8 cellular contexts compared by ENCODE assay signal in genomic region chr10:72087969-72088878, GRCh38. TPM values are rescaled to one million over a fixed set of nuclear protein-coding genes. Genes with fewer than 3 reads are reported as not detected.
A peak's percentile ranks its signal among the peaks of the same experiment; 100 is the strongest.
DNase-seq lines count a peak whose midpoint lies in the region; ATAC-seq and TF ChIP-seq lines count a peak whose summit lies in the region.

Gene SPOCK2 (minus strand): TSS chr10:72088551. CDS start chr10:72088328, 223 bp downstream.

- H3K27ac ChIP-seq in SK-N-SH (ENCODE audit: low read depth in 2 of 2, low read length in 1 of 2) (no peak within 1 kb of the TSS), hepatocyte (no peak within 1 kb of the TSS), sigmoid colon (peak within 1 kb of the TSS in 3 of 4 donors; percentile 6 to 9 (median 9))

- no peak for ATAC-seq in HG03432 (IDR thresholded peaks at IDR 0.05; ENCODE audit: unreplicated experiment)
- no peak for ATAC-seq in HG03571 (IDR thresholded peaks at IDR 0.05; ENCODE audit: unreplicated experiment)

- no peaks in the 10 kb centered on the region for H3K9me3 Mint-ChIP-seq in activated naive CD8-positive, alpha-beta T cell (ENCODE audit: low read depth)

- H2AFZ ChIP-seq in SK-N-SH (ENCODE audit: low read depth) (peak within 1 kb of the TSS; percentile 59; the same call in 1 of the 2 replicates), hepatocyte (peak within 1 kb of the TSS; percentile 83)

- H3K4me2 ChIP-seq in SK-N-SH (peak within 1 kb of the TSS; percentile 79), hepatocyte (peak within 1 kb of the TSS; percentile 98)

- peak within 1 kb of the TSS; percentile 100 for H3K27ac Mint-ChIP-seq in activated naive CD8-positive, alpha-beta T cell

- TF ChIP-seq EP300 in SK-N-SH (IDR thresholded peaks at IDR 0.05; ENCODE audit: borderline replicate concordance in 1 of 2, low read depth in 1 of 2, low read length in 1 of 2) (no peak), sigmoid colon (IDR thresholded peaks at IDR 0.05) (no peak)

- H3K36me3 ChIP-seq in SK-N-SH (replicated peaks in 1 of 2; ENCODE audit: control insufficient read depth in 1 of 2, insufficient read depth in 2 of 2, low read length in 1 of 2) (no peaks in the 10 kb centered on the region), hepatocyte (replicated peaks; ENCODE audit: insufficient read depth, low read depth) (no peaks in the 10 kb centered on the region), sigmoid colon (peaks cover 0 to 6% (median 0%) of the 10 kb centered on the region in 4 donors)

- TF ChIP-seq RAD21 in SK-N-SH (IDR thresholded peaks at IDR 0.05; ENCODE audit: low read length), result no peak

- POLR2A ChIA-PET in SK-N-SH (lab: Yijun Ruan, JAX), result interaction anchor here (0.5 to 1.0 kb wide), 2 partner anchors 20 to 184 kb away, joined by 3 read pairs; no protein-coding TSS in a partner anchor

- peak within 1 kb of the TSS; percentile 100 for H3K4me3 Mint-ChIP-seq in activated naive CD8-positive, alpha-beta T cell

- H3K79me2 ChIP-seq in SK-N-SH (ENCODE audit: insufficient read depth) (no peaks in the 10 kb centered on the region), hepatocyte (no peaks in the 10 kb centered on the region)

- no peaks in the 10 kb centered on the region for H3K27me3 Mint-ChIP-seq in activated naive CD8-positive, alpha-beta T cell

- H3F3A ChIP-seq in SK-N-SH (replicated peaks; ENCODE audit: insufficient read depth), result no peaks in the 10 kb centered on the region

- TF ChIP-seq CTCF in SK-N-SH (IDR thresholded peaks at IDR 0.05) (no peak), hepatocyte (IDR thresholded peaks at IDR 0.05; ENCODE audit: poor library complexity) (no peak), sigmoid colon (IDR thresholded peaks at IDR 0.05) (no peak)

- intact Hi-C loops in sigmoid colon (cut with DNase I), result no loop called here

- 34% methylated on average over 49 of the region's 64 CpGs for WGBS in SK-N-SH (ENCODE audit: low lambda C conversion rate)
- WGBS in hepatocyte (ENCODE audit: low lambda C conversion rate, missing lambda C conversion rate), result 5% methylated on average over 50 of the region's 64 CpGs
- 4 to 10% methylated on average over 64 of the region's 64 CpGs for whole genome bisulfite sequencing in sigmoid colon, 2 donors

- CTCF ChIA-PET in SK-N-SH (lab: Yijun Ruan, JAX), result interaction anchor here (0.6 to 1.8 kb wide), 5 partner anchors 16 to 191 kb away, joined by 3 to 5 read pairs (median 3); no protein-coding TSS in a partner anchor

- H3K4me1 ChIP-seq in SK-N-SH (ENCODE audit: control insufficient read depth in 1 of 2, insufficient read depth in 2 of 2, low read depth in 1 of 2, low read length in 1 of 2) (peaks cover 0 to 8% of the 10 kb centered on the region in 2 experiments; a peak in 1 of 4 replicates), hepatocyte (ENCODE audit: insufficient read depth) (peaks cover 22% of the 10 kb centered on the region), sigmoid colon (peaks cover 0 to 21% (median 20%) of the 10 kb centered on the region in 4 donors)

- DNase-seq in DMS53 (lab: John Stamatoyannopoulos, UW), result peak; percentile 72
- peak; percentile 79 for DNase-seq in SK-N-SH
- no peak for DNase-seq in hepatocyte (ENCODE audit: low spot score)
- no peak for DNase-seq in sigmoid colon
- no peak for DNase-seq in SIG-M5 (lab: John Stamatoyannopoulos, UW)

- no peak for TF ChIP-seq POLR2A in sigmoid colon (IDR thresholded peaks at IDR 0.05)

- H3K27me3 ChIP-seq in SK-N-SH (ENCODE audit: insufficient read depth) (peaks cover 10% of the 10 kb centered on the region; the same call in 1 of the 2 replicates), hepatocyte (peaks cover 46% of the 10 kb centered on the region), sigmoid colon (peaks cover 20 to 50% (median 29%) of the 10 kb centered on the region in 3 donors)

- peaks cover 63% of the 10 kb centered on the region for H3K4me1 Mint-ChIP-seq in activated naive CD8-positive, alpha-beta T cell (ENCODE audit: low read depth)

- H3K9ac ChIP-seq in SK-N-SH, result no peak within 1 kb of the TSS

- peaks cover 2% of the 10 kb centered on the region for H3K36me3 Mint-ChIP-seq in activated naive CD8-positive, alpha-beta T cell

- H3K4me3 ChIP-seq in SK-N-SH (ENCODE audit: low read depth in 2 of 2, low read length in 1 of 2) (peak within 1 kb of the TSS; percentile 12 to 39; a peak in 2 of 4 replicates), hepatocyte (peak within 1 kb of the TSS; percentile 45), sigmoid colon (peak within 1 kb of the TSS; percentile 12 to 45 (median 39))

- H4K20me1 ChIP-seq in SK-N-SH (ENCODE audit: insufficient read depth), result no peaks in the 10 kb centered on the region
- no peaks in the 10 kb centered on the region for H4K20me1 ChIP-seq in hepatocyte (ENCODE audit: insufficient read depth, poor library complexity, severe bottlenecking)

- H3K9me3 ChIP-seq in SK-N-SH (no peaks in the 10 kb centered on the region), hepatocyte (ENCODE audit: low read depth) (no peaks in the 10 kb centered on the region), sigmoid colon (no peaks in the 10 kb centered on the region)

- H3K9me2 ChIP-seq in SK-N-SH (no peaks in the 10 kb centered on the region), hepatocyte (replicated peaks; ENCODE audit: insufficient read depth) (no peaks in the 10 kb centered on the region)

TF ChIP-seq in SK-N-SH, 30 proteins besides CTCF, POLR2A, EP300 and RAD21 (continues in another document):
- TF ChIP-seq MAX (IDR thresholded peaks at IDR 0.05; ENCODE audit: low read depth) (no peak), EZH2phosphoT487 (IDR thresholded peaks at IDR 0.05; ENCODE audit: borderline replicate concordance, low read depth) (no peak), GABPA (IDR thresholded peaks at IDR 0.05; ENCODE audit: low read depth) (no peak), POLR2AphosphoS5 (IDR thresholded peaks at IDR 0.05; ENCODE audit: low read depth, low read length) (no peak), SMC3 (IDR thresholded peaks at IDR 0.05; ENCODE audit: low read depth, low read length) (no peak), JUND (IDR thresholded peaks at IDR 0.05) (no peak), NRF1 (IDR thresholded peaks at IDR 0.05; ENCODE audit: low read depth, low read length) (no peak), USF1 (IDR thresholded peaks at IDR 0.05; ENCODE audit: borderline replicate concordance, low read depth) (no peak), REST (IDR thresholded peaks at IDR 0.05; ENCODE audit: low read depth, low read length) (no peak), GATA2 (CRISPR knock-in tag; IDR thresholded peaks at IDR 0.05) (no peak), MEF2A (IDR thresholded peaks at IDR 0.05; ENCODE audit: borderline replicate concordance, low read depth) (no peak), SIN3A (IDR thresholded peaks at IDR 0.05; ENCODE audit: borderline replicate concordance, low read depth, low read length) (no peak), FOXJ3 (CRISPR knock-in tag; IDR thresholded peaks at IDR 0.05) (no peak)

RNA-seq across cellular contexts. Expression of gene SPOCK2, which starts in this region (rescaled TPM):
- polyA plus RNA-seq in SK-N-SH (2012; rRNA removed), result 0.18 and 0.63 TPM in 2 replicates
- polyA plus RNA-seq in SK-N-SH (2012; cell fraction: cytosol; rRNA removed), result 0.14 and 0.46 TPM in 2 replicates
- polyA plus RNA-seq in SK-N-SH (2012; cell fraction: nucleus; rRNA removed), result 1.2 and 1.4 TPM in 2 replicates
- total RNA-seq in hepatocyte, result 3.0 and 3.2 TPM in 2 replicates
- polyA plus RNA-seq in hepatocyte, result 3.1 and 5.2 TPM in 2 replicates
- 1 to 10 TPM; 5.8 to 10.0 (median 8.5) TPM for total RNA-seq in sigmoid colon
- polyA plus RNA-seq in sigmoid colon, result 10 to 100 TPM in 1 of 3 donors, 1 to 10 TPM in 1, under 1 TPM in 1; 0.60 to 59.5 (median 2.8) TPM

Comparison
In these comparisons a context has a peak if more than half of its experiments do, and no peak if none do; other contexts are left out.
1. DNase-seq: peak in DMS53 (single experiment) and SK-N-SH (single experiment); none in hepatocyte (single experiment), sigmoid colon (single experiment) and SIG-M5 (single experiment).
2. H3K27ac ChIP-seq: peak in sigmoid colon (3 of 4); none in SK-N-SH (0 of 2) and hepatocyte (single experiment).
3. Peak in every context shown above with its lines, with median percentiles within 50 percentile points of each other: H3K4me3 ChIP-seq.